Comparison of ENCODE assay signal across 10 cellular contexts in the genomic region with DNA sequence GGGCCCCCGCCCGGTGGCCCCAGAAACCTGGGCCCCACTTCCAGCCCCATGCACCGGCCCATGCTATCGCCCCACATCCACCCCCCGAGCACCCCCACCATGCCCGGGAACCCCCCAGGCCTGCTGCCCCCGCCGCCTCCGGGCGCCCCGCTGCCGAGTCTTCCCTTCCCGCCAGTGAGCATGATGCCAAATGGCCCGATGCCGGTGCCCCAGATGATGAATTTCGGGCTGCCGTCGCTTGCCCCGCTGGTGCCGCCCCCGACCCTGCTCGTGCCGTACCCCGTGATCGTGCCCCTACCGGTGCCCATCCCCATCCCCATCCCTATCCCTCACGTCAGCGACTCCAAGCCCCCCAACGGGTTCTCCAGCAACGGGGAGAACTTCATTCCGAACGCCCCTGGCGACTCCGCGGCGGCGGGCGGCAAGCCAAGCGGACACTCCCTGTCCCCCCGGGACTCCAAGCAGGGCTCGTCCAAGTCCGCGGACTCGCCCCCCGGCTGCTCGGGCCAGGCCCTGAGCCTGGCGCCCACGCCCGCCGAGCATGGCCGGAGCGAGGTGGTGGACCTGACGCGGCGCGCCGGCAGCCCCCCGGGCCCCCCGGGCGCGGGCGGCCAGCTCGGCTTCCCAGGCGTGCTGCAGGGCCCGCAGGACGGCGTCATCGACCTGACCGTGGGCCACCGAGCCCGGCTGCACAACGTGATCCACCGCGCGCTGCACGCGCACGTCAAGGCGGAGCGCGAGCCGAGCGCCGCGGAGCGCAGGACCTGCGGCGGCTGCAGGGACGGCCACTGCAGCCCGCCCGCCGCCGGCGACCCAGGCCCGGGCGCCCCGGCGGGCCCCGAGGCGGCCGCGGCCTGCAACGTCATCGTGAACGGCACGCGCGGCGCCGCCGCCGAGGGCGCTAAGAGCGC.
A peak's percentile ranks its signal among the peaks of the same experiment; 100 is the strongest.
DNase-seq lines count a peak whose midpoint lies in the region; ATAC-seq and TF ChIP-seq lines count a peak whose summit lies in the region.
"Had no signal": no experiment of that assay in that cellular context is flagged by ENCODE, and none has a peak within 500 bp of the region (broad histone marks: within the 10 kb centered on the region; RNA-seq: fewer than 3 reads in every experiment).

No MANE protein-coding gene starts in this region.

- H3K36me3 ChIP-seq in ectodermal cell (ENCODE audit: control insufficient read depth, insufficient read depth, low read length) (peaks cover 5% of the 10 kb centered on the region), mucosa of descending colon (ENCODE audit: low read depth) (no peaks in the 10 kb centered on the region), colonic mucosa (no peaks in the 10 kb centered on the region)

- peak; percentile 15 for DNase-seq in stimulated activated CD4-positive, alpha-beta T cell treated with anti-CD3 and anti-CD28 coated beads, Interleukin-4, amount 100 ng/mL, for 1 hour
- no peak for DNase-seq in stimulated activated CD4-positive, alpha-beta T cell treated with anti-CD3 and anti-CD28 coated beads, Interleukin-12 subunit alpha, Interleukin-12 subunit beta, amount 100 ng/mL, for 4 hours
- DNase-seq in mucosa of descending colon (no peak), NCI-H1436 treated with DMSO at 0.1 percent for 48 hours (lab: John Stamatoyannopoulos, UW) (no peak), colonic mucosa (no peak)
- DNase-seq: NK-92 treated with Interleukin-12 subunit alpha and Interleukin-12 subunit beta, amount 100 ng/mL, for 24 hours had no signal

- peaks cover 28% of the 10 kb centered on the region for H3K27me3 ChIP-seq in ectodermal cell (ENCODE audit: control insufficient read depth, insufficient read depth, low read length, poor library complexity, severe bottlenecking)
- peaks cover 65% of the 10 kb centered on the region for H3K27me3 ChIP-seq in mononuclear cell (ENCODE audit: insufficient read depth, low read length)
- peaks cover 5% of the 10 kb centered on the region for H3K27me3 ChIP-seq in colonic mucosa

- no peak for TF ChIP-seq CTCF in mucosa of descending colon (IDR thresholded peaks at IDR 0.05)
- no peak for TF ChIP-seq CTCF in colonic mucosa (IDR thresholded peaks at IDR 0.05)

- H3K9me3 ChIP-seq in ectodermal cell (ENCODE audit: control insufficient read depth, low read length) (no peaks in the 10 kb centered on the region), mononuclear cell (ENCODE audit: low read depth, low read length) (no peaks in the 10 kb centered on the region), mucosa of descending colon (no peaks in the 10 kb centered on the region), colonic mucosa (no peaks in the 10 kb centered on the region)
- H3K9me3 ChIP-seq: HAP-1 had no signal

- H3K4me3 ChIP-seq in ectodermal cell (ENCODE audit: insufficient read depth, low read depth, low read length) = peak overlapping the region; percentile 14
- H3K4me3 ChIP-seq in mononuclear cell (ENCODE audit: low read length) = peak overlapping the region; percentile 9
- H3K4me3 ChIP-seq in mucosa of descending colon = no peak overlapping the region
- H3K4me3 ChIP-seq in colonic mucosa = no peak overlapping the region
- H3K4me3 ChIP-seq: HAP-1 had no signal

- H3K9ac ChIP-seq in colonic mucosa (ENCODE audit: low read depth in 2 of 2, low read length in 2 of 2) = no peak overlapping the region

- intact Hi-C loops in mucosa of descending colon (cut with DNase I, micrococcal nuclease) = no loop called here
- intact Hi-C loops in colonic mucosa (cut with DNase I) = no loop called here

- ATAC-seq in HG03457 (IDR thresholded peaks at IDR 0.05; ENCODE audit: unreplicated experiment) (no peak), mucosa of descending colon (no peak)

- H3K27ac ChIP-seq in ectodermal cell (ENCODE audit: insufficient read depth, low read depth, low read length, poor library complexity, severe bottlenecking) (no peak overlapping the region), colonic mucosa (no peak overlapping the region)

- 27 to 29% methylated on average over 114 of the region's 114 CpGs for WGBS in ectodermal cell, 2 experiments

- H3K4me1 ChIP-seq in ectodermal cell (ENCODE audit: control insufficient read depth, insufficient read depth, low read length) (no peaks in the 10 kb centered on the region), mononuclear cell (ENCODE audit: insufficient read depth, low read length) (peaks cover 10% of the 10 kb centered on the region), mucosa of descending colon (ENCODE audit: low read depth) (no peaks in the 10 kb centered on the region), colonic mucosa (no peaks in the 10 kb centered on the region)

Comparison
In these comparisons a context has a peak if more than half of its experiments do, and no peak if none do; other contexts are left out.
1. H3K4me3 ChIP-seq: peak in ectodermal cell (single experiment) and mononuclear cell (single experiment); none in mucosa of descending colon (single experiment) and colonic mucosa (single experiment).